1 cellular context compared by ENCODE assay signal in the genomic region with DNA sequence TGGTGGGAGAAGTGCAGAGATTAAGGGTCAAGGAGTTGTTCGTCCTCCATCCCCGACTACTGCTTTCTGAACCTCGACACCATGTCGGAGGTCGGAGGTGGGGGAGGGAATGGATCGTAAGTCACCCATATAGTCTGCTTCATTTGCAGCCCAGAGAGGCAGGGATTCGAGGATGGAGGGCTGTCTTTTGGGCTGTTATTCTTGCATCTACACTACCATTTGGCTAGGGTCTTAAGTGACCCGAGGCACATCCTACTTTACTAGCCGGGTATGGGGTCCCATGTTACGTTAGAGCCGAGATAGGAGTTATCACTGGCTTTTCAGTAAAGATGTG.
TF ChIP-seq lines count a peak whose summit lies in the region.

No MANE protein-coding gene starts in this region.

TF ChIP-seq in WTC11, 78 proteins besides CTCF, POLR2A, EP300 and RAD21 (continued from another document):
- TF ChIP-seq, protein P1, sequence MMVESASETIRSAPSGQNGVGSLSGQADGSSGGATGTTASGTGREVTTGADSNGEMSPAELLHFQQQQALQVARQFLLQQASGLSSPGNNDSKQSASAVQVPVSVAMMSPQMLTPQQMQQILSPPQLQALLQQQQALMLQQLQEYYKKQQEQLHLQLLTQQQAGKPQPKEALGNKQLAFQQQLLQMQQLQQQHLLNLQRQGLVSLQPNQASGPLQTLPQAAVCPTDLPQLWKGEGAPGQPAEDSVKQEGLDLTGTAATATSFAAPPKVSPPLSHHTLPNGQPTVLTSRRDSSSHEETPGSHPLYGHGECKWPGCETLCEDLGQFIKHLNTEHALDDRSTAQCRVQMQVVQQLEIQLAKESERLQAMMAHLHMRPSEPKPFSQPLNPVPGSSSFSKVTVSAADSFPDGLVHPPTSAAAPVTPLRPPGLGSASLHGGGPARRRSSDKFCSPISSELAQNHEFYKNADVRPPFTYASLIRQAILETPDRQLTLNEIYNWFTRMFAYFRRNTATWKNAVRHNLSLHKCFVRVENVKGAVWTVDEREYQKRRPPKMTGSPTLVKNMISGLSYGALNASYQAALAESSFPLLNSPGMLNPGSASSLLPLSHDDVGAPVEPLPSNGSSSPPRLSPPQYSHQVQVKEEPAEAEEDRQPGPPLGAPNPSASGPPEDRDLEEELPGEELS (CRISPR knock-in tag; IDR thresholded peaks at IDR 0.05): no peak
- TF ChIP-seq ZNF138 (CRISPR knock-in tag; conservative IDR thresholded peaks at IDR 0.05): no peak
